ENCODE assay signal across 9 cellular contexts in the genomic region with DNA sequence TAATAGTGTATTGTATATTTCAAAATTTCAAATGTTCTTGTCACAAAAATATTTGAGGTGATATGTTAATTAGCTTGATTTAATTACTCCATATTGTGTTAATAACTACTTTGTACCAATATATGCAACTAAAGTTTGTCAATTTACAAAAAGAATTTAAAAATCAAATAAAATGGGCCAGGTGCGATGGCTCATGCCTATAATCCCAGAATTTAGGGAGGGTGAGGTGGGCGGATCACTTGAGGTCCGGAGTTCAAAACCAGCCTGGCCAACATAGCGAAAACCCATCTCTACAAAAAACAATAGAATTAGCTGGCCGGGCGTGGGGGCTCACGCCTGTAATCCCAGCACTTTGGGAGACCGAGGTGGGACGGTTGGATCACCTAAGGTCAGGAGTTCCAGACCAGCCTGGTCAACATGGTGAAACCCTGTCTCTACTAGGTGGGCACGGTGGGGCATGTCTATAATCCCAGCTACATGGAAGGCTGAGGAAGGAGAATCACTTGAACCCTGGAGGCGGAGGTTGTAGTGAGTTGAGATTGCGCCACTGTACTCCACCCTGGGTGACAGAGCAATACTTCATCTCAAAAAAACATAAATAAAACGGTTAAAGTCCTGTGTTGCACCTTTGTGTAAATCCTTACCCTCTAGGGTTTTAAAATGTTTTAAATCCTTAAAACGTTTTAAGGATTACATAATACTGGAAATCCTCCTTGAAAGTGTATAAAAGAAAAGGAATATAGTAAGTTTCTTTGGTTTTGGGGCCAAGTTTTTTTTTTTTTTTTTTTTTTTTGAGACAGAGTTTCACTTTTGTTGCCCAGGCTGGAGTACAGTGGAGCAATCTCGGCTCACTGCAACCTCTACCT. TPM values are rescaled to one million over a fixed set of nuclear protein-coding genes. Genes with fewer than 3 reads are reported as not detected.
DNase-seq lines count a peak whose midpoint lies in the region; ATAC-seq and TF ChIP-seq lines count a peak whose summit lies in the region.
"Had no signal": no experiment of that assay in that cellular context is flagged by ENCODE, and none has a peak within 500 bp of the region (broad histone marks: within the 10 kb centered on the region; RNA-seq: fewer than 3 reads in every experiment).

No MANE protein-coding gene starts in this region.

- H3K27me3 Mint-ChIP-seq in stimulated activated naive CD8-positive, alpha-beta T cell treated with anti-CD3 and anti-CD28 coated beads, Interleukin-15, Interleukin-2, amounts not matched to agents 100 ng/mL and 50 ng/mL, for 24 hours, result no peaks in the 10 kb centered on the region

- no peak overlapping the region for H2BK15ac ChIP-seq in mesenchymal stem cell (ENCODE audit: low read depth, poor library complexity, severe bottlenecking)

- H3K4me1 ChIP-seq in ascending aorta (peaks cover 16 to 34% of the 10 kb centered on the region in 2 donors), mesenchymal stem cell (ENCODE audit: control insufficient read depth, insufficient read depth, low read depth, low read length) (peaks cover 5% of the 10 kb centered on the region), vagina (peaks cover 44% of the 10 kb centered on the region)

- H3K27ac ChIP-seq in ascending aorta (peak overlapping the region in 1 of 2 donors; percentile 79), mesenchymal stem cell (ENCODE audit: low read length, poor library complexity, severe bottlenecking) (no peak overlapping the region), vagina (peak overlapping the region; percentile 94)

- H3K4me2 ChIP-seq in mesenchymal stem cell (ENCODE audit: low read length, poor library complexity, severe bottlenecking), result no peak overlapping the region

- no peak overlapping the region for H2AK5ac ChIP-seq in mesenchymal stem cell (ENCODE audit: low read length, severe bottlenecking)

- H3K9me3 Mint-ChIP-seq in stimulated activated naive CD8-positive, alpha-beta T cell treated with anti-CD3 and anti-CD28 coated beads, Interleukin-15, Interleukin-2, amounts not matched to agents 100 ng/mL and 50 ng/mL, for 24 hours, result no peaks in the 10 kb centered on the region

- no peak overlapping the region for H3K27ac Mint-ChIP-seq in stimulated activated naive CD8-positive, alpha-beta T cell treated with anti-CD3 and anti-CD28 coated beads, Interleukin-15, Interleukin-2, amounts not matched to agents 100 ng/mL and 50 ng/mL, for 24 hours

- H3K4me1 Mint-ChIP-seq in stimulated activated naive CD8-positive, alpha-beta T cell treated with anti-CD3 and anti-CD28 coated beads, Interleukin-15, Interleukin-2, amounts not matched to agents 100 ng/mL and 50 ng/mL, for 24 hours (ENCODE audit: low read depth), result peaks cover 52% of the 10 kb centered on the region

- no peaks in the 10 kb centered on the region for H3K9me3 ChIP-seq in ascending aorta
- no peaks in the 10 kb centered on the region for H3K9me3 ChIP-seq in mesenchymal stem cell (ENCODE audit: control insufficient read depth, low read length)
- no peaks in the 10 kb centered on the region for H3K9me3 ChIP-seq in vagina

- ATAC-seq in stimulated activated naive CD8-positive, alpha-beta T cell treated with anti-CD3 and anti-CD28 coated beads, Interleukin-15, Interleukin-2, amounts not matched to agents 100 U/mL and 50 U/mL, for 24 hours, result no peak
- no peak for ATAC-seq in HG02678 (IDR thresholded peaks at IDR 0.05; ENCODE audit: unreplicated experiment)
- no peak for ATAC-seq in HG03135 (IDR thresholded peaks at IDR 0.05; ENCODE audit: unreplicated experiment)
- no peak for ATAC-seq in HG02938 (IDR thresholded peaks at IDR 0.05; ENCODE audit: unreplicated experiment)

- WGBS in mesenchymal stem cell, result 97% methylated on average over 11 of the region's 15 CpGs

- H3K79me1 ChIP-seq in mesenchymal stem cell (replicated peaks; ENCODE audit: low read length, poor library complexity, severe bottlenecking), result peaks cover 5% of the 10 kb centered on the region

- H3K36me3 ChIP-seq in ascending aorta (no peaks in the 10 kb centered on the region), mesenchymal stem cell (ENCODE audit: control insufficient read depth in 1 of 2, insufficient read depth in 2 of 2, low read depth in 1 of 2, low read length in 2 of 2) (peaks cover 3 to 6% of the 10 kb centered on the region in 2 experiments), vagina (peaks cover 0 to 5% of the 10 kb centered on the region in 2 donors)

- H3K4me3 Mint-ChIP-seq in stimulated activated naive CD8-positive, alpha-beta T cell treated with anti-CD3 and anti-CD28 coated beads, Interleukin-15, Interleukin-2, amounts not matched to agents 100 ng/mL and 50 ng/mL, for 24 hours, result peak overlapping the region; percentile 98

- H3K23ac ChIP-seq in mesenchymal stem cell (ENCODE audit: low read length in 2 of 2), result no peak overlapping the region

- no peak overlapping the region for H2BK12ac ChIP-seq in mesenchymal stem cell (ENCODE audit: low read length in 2 of 2)

- H4K91ac ChIP-seq in mesenchymal stem cell (ENCODE audit: low read length), result no peak overlapping the region

- no peak for TF ChIP-seq POLR2A in vagina (IDR thresholded peaks at IDR 0.05)

- DNase-seq in stimulated activated naive CD8-positive, alpha-beta T cell treated with anti-CD3 and anti-CD28 coated beads, Interleukin-15, Interleukin-2, amounts not matched to agents 100 U/mL and 50 U/mL, for 24 hours, result no peak
- DNase-seq in ascending aorta (ENCODE audit: low spot score in 2 of 2) (no peak), mesenchymal stem cell (peak; percentile 15), vagina (ENCODE audit: extremely low spot score in 2 of 2) (no peak)
- DNase-seq: activated CD4-positive, alpha-beta T cell treated with anti-CD3 and anti-CD28 coated beads for 1 hour had no signal

- intact Hi-C loops in ascending aorta (cut with DNase I) (loop anchor here (2.0 to 10.0 kb wide), 3 partner anchors 59 to 287 kb away; a partner anchor contains a TSS), vagina (cut with DNase I) (loop anchor here (5.0 kb wide), 2 partner anchors 104 to 149 kb away; a partner anchor contains a TSS)

- no peaks in the 10 kb centered on the region for H3K27me3 ChIP-seq in ascending aorta
- H3K27me3 ChIP-seq in mesenchymal stem cell (ENCODE audit: control insufficient read depth in 1 of 2, insufficient read depth in 1 of 2, low read length in 2 of 2), result no peaks in the 10 kb centered on the region
- H3K27me3 ChIP-seq in vagina, result no peaks in the 10 kb centered on the region

- peak overlapping the region in 1 of 2 experiments; percentile 37 for H3K4ac ChIP-seq in mesenchymal stem cell (ENCODE audit: low read depth in 1 of 2, low read length in 2 of 2)

- no peak overlapping the region for H3K14ac ChIP-seq in mesenchymal stem cell (ENCODE audit: low read length in 2 of 2)

- H2BK5ac ChIP-seq in mesenchymal stem cell (ENCODE audit: low read depth, low read length, poor library complexity, severe bottlenecking), result no peak overlapping the region

- TF ChIP-seq CTCF in ascending aorta (IDR thresholded peaks at IDR 0.05) (no peak), vagina (IDR thresholded peaks at IDR 0.05) (no peak)

- peak overlapping the region; percentile 93 for H3K9ac ChIP-seq in mesenchymal stem cell (ENCODE audit: low read length)

- H3K36me3 Mint-ChIP-seq in stimulated activated naive CD8-positive, alpha-beta T cell treated with anti-CD3 and anti-CD28 coated beads, Interleukin-15, Interleukin-2, amounts not matched to agents 100 ng/mL and 50 ng/mL, for 24 hours (ENCODE audit: low read depth), result peaks cover 32% of the 10 kb centered on the region

- H2BK120ac ChIP-seq in mesenchymal stem cell (ENCODE audit: low read depth, low read length), result no peak overlapping the region

- H3K4me3 ChIP-seq in ascending aorta, result peak overlapping the region; percentile 73 to 82
- H3K4me3 ChIP-seq in mesenchymal stem cell (ENCODE audit: insufficient read depth in 1 of 2, low read depth in 1 of 2, low read length in 2 of 2), result peak overlapping the region in 1 of 2 experiments; percentile 79
- peak overlapping the region; percentile 51 to 74 for H3K4me3 ChIP-seq in vagina

- H4K8ac ChIP-seq in mesenchymal stem cell (ENCODE audit: low read length), result no peak overlapping the region

- no peak overlapping the region for H3K18ac ChIP-seq in mesenchymal stem cell (ENCODE audit: low read depth in 1 of 2, low read length in 2 of 2)

- no peak overlapping the region for H2AFZ ChIP-seq in mesenchymal stem cell (ENCODE audit: low read depth, low read length)

RNA-seq across cellular contexts. Expression of a gene that starts 4.0 kb away (rescaled TPM):
- total RNA-seq in ascending aorta, result 613 TPM
- 29.0 TPM for polyA plus RNA-seq in mesenchymal stem cell (2013, experiment 1 of 2)
- polyA plus RNA-seq in mesenchymal stem cell (2013, experiment 2 of 2), result 26.7 TPM
- total RNA-seq in vagina, result 466 TPM

RNA-seq across cellular contexts. Expression of a gene that starts 16.2 kb away (rescaled TPM):
- total RNA-seq in ascending aorta, result 288 TPM
- polyA plus RNA-seq in mesenchymal stem cell (2013, experiment 1 of 2), result 42.7 TPM
- 44.5 TPM for polyA plus RNA-seq in mesenchymal stem cell (2013, experiment 2 of 2)
- 345 TPM for total RNA-seq in vagina

RNA-seq across cellular contexts. Expression of a gene that starts 16.5 kb away (rescaled TPM):
- not detected for total RNA-seq in ascending aorta
- 0.70 TPM for polyA plus RNA-seq in mesenchymal stem cell (2013, experiment 1 of 2)
- 0.64 TPM for polyA plus RNA-seq in mesenchymal stem cell (2013, experiment 2 of 2)
- 0.98 TPM for total RNA-seq in vagina

RNA-seq across cellular contexts. Expression of a gene that starts 24.8 kb away (rescaled TPM):
- total RNA-seq in ascending aorta (61.3 TPM), vagina (51.6 TPM)
- polyA plus RNA-seq in mesenchymal stem cell (2013, experiment 1 of 2), result 56.3 TPM
- polyA plus RNA-seq in mesenchymal stem cell (2013, experiment 2 of 2), result 60.3 TPM

RNA-seq across cellular contexts. Expression of a gene that starts 31.0 kb away (rescaled TPM):
- total RNA-seq in ascending aorta (21.6 TPM), vagina (26.0 TPM)
- 140 TPM for polyA plus RNA-seq in mesenchymal stem cell (2013, experiment 1 of 2)
- 145 TPM for polyA plus RNA-seq in mesenchymal stem cell (2013, experiment 2 of 2)
